In genomic region chr12:109540526-109541411, GRCh38 we compare ENCODE assay signal across 1 cellular context.
TF ChIP-seq lines count a peak whose summit lies in the region.

No MANE protein-coding gene starts in this region.

TF ChIP-seq in H1, 55 proteins besides CTCF, POLR2A, EP300 and RAD21:
- TF ChIP-seq MAFK (IDR thresholded peaks at IDR 0.05; ENCODE audit: low read depth, low read length) (no peak), E2F6 (IDR thresholded peaks at IDR 0.05) (no peak), ATF2 (IDR thresholded peaks at IDR 0.05; ENCODE audit: low read length) (no peak)
